Comparison of ENCODE assay signal across 8 cellular contexts in the genomic region with DNA sequence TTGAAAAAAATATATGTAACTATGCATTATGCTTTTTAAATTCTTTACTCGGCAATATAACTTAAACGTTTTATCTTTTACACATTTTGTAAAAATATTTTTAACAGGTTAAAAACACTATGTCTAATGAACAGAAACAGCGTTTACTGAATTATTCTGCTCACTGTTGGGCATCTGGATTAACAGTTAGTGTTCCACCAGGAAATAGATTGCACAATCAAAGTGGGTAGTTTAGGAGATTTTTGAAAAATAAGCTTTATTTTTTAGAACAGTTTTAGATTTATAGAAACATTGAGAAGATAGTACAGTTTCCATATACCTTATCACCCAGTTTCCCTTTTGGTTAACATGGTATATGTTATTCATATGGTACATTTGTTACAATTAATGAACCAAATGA.
"Had no signal": no experiment of that assay in that cellular context is flagged by ENCODE, and none has a peak within 500 bp of the region (broad histone marks: within the 10 kb centered on the region; RNA-seq: fewer than 3 reads in every experiment).

No MANE protein-coding gene starts in this region.

- FAIRE-seq: H1, H54 had no signal

- ATAC-seq: GM23338 had no signal

- H3K4me3 ChIP-seq: GM23338 had no signal

- H3K9me3 Mint-ChIP-seq: GM23338, H9, IgD-negative memory B cell had no signal

- DNase-seq: H9, HCEC 1CT, KG1 had no signal

- H3K27ac ChIP-seq: HL-60 had no signal

- H2AFZ ChIP-seq: GM23338 had no signal

- H3K4me3 Mint-ChIP-seq: GM23338, H9, IgD-negative memory B cell had no signal

- H3K4me2 ChIP-seq: GM23338 had no signal

- H3K4me1 Mint-ChIP-seq: GM23338, H9 had no signal

- H3K27ac Mint-ChIP-seq: GM23338, H9, IgD-negative memory B cell had no signal
